In genomic region chr7:107100824-107101223, GRCh38 we compare ENCODE assay signal across 26 cellular contexts.
"Had no signal": no experiment of that assay in that cellular context is flagged by ENCODE, and none has a peak within 500 bp of the region (broad histone marks: within the 10 kb centered on the region; RNA-seq: fewer than 3 reads in every experiment).

No MANE protein-coding gene starts in this region.

- H3K27ac Mint-ChIP-seq: memory B cell; natural killer cell; stimulated activated effector memory CD8-positive, alpha-beta T cell treated with anti-CD3 and anti-CD28 coated beads, Interleukin-12 subunit alpha, Interleukin-12 subunit beta, amount 100 ng/mL, for 72 hours had no signal

- H3K4me3 ChIP-seq: coronary artery, dorsolateral prefrontal cortex, gastrocnemius medialis, lung, pancreas, right lobe of liver, stomach, thoracic aorta, tibial nerve, upper lobe of right lung, uterus had no signal

- H3K36me3 Mint-ChIP-seq: stimulated activated effector memory CD8-positive, alpha-beta T cell treated with anti-CD3 and anti-CD28 coated beads, Interleukin-12 subunit alpha, Interleukin-12 subunit beta, amount 100 ng/mL, for 72 hours had no signal

- H3K4me1 ChIP-seq: gastrocnemius medialis, pancreas, stomach, tibial nerve, upper lobe of right lung, uterus had no signal

- H3K36me3 ChIP-seq: gastrocnemius medialis, neutrophil, pancreas, right lobe of liver, stomach, thoracic aorta, tibial nerve, upper lobe of right lung, uterus had no signal

- H3K4me3 Mint-ChIP-seq: memory B cell; natural killer cell; neural crest cell; stimulated activated effector memory CD8-positive, alpha-beta T cell treated with anti-CD3 and anti-CD28 coated beads, Interleukin-12 subunit alpha, Interleukin-12 subunit beta, amount 100 ng/mL, for 72 hours had no signal

- FAIRE-seq: keratinocyte, pancreas, small intestine had no signal

- ATAC-seq: esophagus mucosa; gastrocnemius medialis; natural killer cell; pancreas; right lobe of liver; stimulated activated effector memory CD8-positive, alpha-beta T cell treated with anti-CD3 and anti-CD28 coated beads, Interleukin-12 subunit alpha, Interleukin-12 subunit beta, amount 100 ng/mL, for 72 hours; upper lobe of right lung had no signal

- H3K9me3 ChIP-seq: gastrocnemius medialis, neutrophil, pancreas, right lobe of liver, upper lobe of right lung had no signal

- H3K9me3 Mint-ChIP-seq: natural killer cell; stimulated activated effector memory CD8-positive, alpha-beta T cell treated with anti-CD3 and anti-CD28 coated beads, Interleukin-12 subunit alpha, Interleukin-12 subunit beta, amount 100 ng/mL, for 72 hours had no signal

- H3K27me3 ChIP-seq: dorsolateral prefrontal cortex, gastrocnemius medialis, neutrophil, pancreas, right lobe of liver, stomach, tibial nerve, upper lobe of right lung, uterus had no signal

- DNase-seq: dorsolateral prefrontal cortex; effector CD4-positive, alpha-beta T cell; foreskin fibroblast; gastrocnemius medialis; head of caudate nucleus; natural killer cell; pancreas; right lobe of liver; small intestine; stimulated activated CD4-positive, alpha-beta T cell treated with anti-CD3 and anti-CD28 coated beads, Interleukin-15, amount 100 ng/mL, for 24 hours; stimulated activated CD4-positive, alpha-beta T cell treated with anti-CD3 and anti-CD28 coated beads, Interleukin-4, amount 100 ng/mL, for 1 hour; stimulated activated naive CD4-positive, alpha-beta T cell treated with Interleukin-2 at 50 U/mL for 16 hours; stomach; upper lobe of right lung; uterus had no signal

- H3K27ac ChIP-seq: coronary artery, dorsolateral prefrontal cortex, epithelial cell of prostate, gastrocnemius medialis, neutrophil, pancreas, right lobe of liver, stomach, thoracic aorta, tibial nerve, upper lobe of right lung, uterus had no signal
